ENCODE assay signal across 1 cellular context in the genomic region with DNA sequence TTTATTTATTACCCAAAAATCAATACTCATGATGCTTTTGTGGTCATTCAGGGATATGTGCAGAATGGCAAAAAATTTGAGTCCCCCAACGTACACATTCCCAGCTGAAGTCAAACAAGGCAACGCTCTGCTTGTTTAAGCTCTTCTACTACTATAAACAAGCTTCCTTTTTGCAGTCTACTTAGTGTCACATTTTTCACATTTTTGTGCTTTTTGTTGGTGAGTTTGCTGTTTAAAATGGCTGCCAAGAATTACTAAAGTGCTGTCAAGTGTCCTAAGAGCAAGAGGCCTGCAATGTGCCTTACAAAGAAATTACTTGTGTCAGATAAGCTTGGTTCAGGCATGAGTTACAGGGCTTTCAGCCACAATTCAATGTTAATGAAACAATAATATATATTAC.
TF ChIP-seq lines count a peak whose summit lies in the region.

No MANE protein-coding gene starts in this region.

TF ChIP-seq in GM23338, 12 proteins besides CTCF, POLR2A, EP300 and RAD21:
- TF ChIP-seq NANOG (IDR thresholded peaks at IDR 0.05; ENCODE audit: borderline replicate concordance) (no peak), JUNB (IDR thresholded peaks at IDR 0.05; ENCODE audit: unreplicated experiment) (no peak), ZNF331 (CRISPR knock-in tag; IDR thresholded peaks at IDR 0.05; ENCODE audit: low read depth) (no peak), CREB1 (CRISPR knock-in tag; IDR thresholded peaks at IDR 0.05; ENCODE audit: low read depth) (no peak), STAT1 (IDR thresholded peaks at IDR 0.05; ENCODE audit: unreplicated experiment) (no peak), ZNF114 (CRISPR knock-in tag; IDR thresholded peaks at IDR 0.05) (no peak), EZH2 (IDR thresholded peaks at IDR 0.05; ENCODE audit: low read depth, unreplicated experiment) (no peak), POLR2AphosphoS5 (IDR thresholded peaks at IDR 0.05; ENCODE audit: low read depth) (no peak), EZH2phosphoT487 (IDR thresholded peaks at IDR 0.05; ENCODE audit: unreplicated experiment) (no peak), REST (IDR thresholded peaks at IDR 0.05; ENCODE audit: unreplicated experiment) (no peak)
- TF ChIP-seq, protein P1, sequence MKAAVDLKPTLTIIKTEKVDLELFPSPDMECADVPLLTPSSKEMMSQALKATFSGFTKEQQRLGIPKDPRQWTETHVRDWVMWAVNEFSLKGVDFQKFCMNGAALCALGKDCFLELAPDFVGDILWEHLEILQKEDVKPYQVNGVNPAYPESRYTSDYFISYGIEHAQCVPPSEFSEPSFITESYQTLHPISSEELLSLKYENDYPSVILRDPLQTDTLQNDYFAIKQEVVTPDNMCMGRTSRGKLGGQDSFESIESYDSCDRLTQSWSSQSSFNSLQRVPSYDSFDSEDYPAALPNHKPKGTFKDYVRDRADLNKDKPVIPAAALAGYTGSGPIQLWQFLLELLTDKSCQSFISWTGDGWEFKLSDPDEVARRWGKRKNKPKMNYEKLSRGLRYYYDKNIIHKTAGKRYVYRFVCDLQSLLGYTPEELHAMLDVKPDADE (IDR thresholded peaks at IDR 0.05): no peak
- TF ChIP-seq, protein P2, sequence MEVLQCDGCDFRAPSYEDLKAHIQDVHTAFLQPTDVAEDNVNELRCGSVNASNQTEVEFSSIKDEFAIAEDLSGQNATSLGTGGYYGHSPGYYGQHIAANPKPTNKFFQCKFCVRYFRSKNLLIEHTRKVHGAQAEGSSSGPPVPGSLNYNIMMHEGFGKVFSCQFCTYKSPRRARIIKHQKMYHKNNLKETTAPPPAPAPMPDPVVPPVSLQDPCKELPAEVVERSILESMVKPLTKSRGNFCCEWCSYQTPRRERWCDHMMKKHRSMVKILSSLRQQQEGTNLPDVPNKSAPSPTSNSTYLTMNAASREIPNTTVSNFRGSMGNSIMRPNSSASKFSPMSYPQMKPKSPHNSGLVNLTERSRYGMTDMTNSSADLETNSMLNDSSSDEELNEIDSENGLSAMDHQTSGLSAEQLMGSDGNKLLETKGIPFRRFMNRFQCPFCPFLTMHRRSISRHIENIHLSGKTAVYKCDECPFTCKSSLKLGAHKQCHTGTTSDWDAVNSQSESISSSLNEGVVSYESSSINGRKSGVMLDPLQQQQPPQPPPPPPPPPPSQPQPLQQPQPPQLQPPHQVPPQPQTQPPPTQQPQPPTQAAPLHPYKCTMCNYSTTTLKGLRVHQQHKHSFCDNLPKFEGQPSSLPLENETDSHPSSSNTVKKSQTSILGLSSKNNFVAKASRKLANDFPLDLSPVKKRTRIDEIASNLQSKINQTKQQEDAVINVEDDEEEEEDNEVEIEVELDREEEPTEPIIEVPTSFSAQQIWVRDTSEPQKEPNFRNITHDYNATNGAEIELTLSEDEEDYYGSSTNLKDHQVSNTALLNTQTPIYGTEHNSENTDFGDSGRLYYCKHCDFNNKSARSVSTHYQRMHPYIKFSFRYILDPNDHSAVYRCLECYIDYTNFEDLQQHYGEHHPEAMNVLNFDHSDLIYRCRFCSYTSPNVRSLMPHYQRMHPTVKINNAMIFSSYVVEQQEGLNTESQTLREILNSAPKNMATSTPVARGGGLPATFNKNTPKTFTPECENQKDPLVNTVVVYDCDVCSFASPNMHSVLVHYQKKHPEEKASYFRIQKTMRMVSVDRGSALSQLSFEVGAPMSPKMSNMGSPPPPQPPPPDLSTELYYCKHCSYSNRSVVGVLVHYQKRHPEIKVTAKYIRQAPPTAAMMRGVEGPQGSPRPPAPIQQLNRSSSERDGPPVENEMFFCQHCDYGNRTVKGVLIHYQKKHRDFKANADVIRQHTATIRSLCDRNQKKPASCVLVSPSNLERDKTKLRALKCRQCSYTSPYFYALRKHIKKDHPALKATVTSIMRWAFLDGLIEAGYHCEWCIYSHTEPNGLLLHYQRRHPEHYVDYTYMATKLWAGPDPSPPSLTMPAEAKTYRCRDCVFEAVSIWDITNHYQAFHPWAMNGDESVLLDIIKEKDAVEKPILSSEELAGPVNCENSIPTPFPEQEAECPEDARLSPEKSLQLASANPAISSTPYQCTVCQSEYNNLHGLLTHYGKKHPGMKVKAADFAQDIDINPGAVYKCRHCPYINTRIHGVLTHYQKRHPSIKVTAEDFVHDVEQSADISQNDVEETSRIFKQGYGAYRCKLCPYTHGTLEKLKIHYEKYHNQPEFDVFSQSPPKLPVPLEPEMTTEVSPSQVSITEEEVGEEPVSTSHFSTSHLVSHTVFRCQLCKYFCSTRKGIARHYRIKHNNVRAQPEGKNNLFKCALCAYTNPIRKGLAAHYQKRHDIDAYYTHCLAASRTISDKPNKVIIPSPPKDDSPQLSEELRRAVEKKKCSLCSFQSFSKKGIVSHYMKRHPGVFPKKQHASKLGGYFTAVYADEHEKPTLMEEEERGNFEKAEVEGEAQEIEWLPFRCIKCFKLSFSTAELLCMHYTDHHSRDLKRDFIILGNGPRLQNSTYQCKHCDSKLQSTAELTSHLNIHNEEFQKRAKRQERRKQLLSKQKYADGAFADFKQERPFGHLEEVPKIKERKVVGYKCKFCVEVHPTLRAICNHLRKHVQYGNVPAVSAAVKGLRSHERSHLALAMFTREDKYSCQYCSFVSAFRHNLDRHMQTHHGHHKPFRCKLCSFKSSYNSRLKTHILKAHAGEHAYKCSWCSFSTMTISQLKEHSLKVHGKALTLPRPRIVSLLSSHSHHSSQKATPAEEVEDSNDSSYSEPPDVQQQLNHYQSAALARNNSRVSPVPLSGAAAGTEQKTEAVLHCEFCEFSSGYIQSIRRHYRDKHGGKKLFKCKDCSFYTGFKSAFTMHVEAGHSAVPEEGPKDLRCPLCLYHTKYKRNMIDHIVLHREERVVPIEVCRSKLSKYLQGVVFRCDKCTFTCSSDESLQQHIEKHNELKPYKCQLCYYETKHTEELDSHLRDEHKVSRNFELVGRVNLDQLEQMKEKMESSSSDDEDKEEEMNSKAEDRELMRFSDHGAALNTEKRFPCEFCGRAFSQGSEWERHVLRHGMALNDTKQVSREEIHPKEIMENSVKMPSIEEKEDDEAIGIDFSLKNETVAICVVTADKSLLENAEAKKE (CRISPR knock-in tag; IDR thresholded peaks at IDR 0.05): no peak
